ENCODE assay signal across 1 cellular context in the genomic region with DNA sequence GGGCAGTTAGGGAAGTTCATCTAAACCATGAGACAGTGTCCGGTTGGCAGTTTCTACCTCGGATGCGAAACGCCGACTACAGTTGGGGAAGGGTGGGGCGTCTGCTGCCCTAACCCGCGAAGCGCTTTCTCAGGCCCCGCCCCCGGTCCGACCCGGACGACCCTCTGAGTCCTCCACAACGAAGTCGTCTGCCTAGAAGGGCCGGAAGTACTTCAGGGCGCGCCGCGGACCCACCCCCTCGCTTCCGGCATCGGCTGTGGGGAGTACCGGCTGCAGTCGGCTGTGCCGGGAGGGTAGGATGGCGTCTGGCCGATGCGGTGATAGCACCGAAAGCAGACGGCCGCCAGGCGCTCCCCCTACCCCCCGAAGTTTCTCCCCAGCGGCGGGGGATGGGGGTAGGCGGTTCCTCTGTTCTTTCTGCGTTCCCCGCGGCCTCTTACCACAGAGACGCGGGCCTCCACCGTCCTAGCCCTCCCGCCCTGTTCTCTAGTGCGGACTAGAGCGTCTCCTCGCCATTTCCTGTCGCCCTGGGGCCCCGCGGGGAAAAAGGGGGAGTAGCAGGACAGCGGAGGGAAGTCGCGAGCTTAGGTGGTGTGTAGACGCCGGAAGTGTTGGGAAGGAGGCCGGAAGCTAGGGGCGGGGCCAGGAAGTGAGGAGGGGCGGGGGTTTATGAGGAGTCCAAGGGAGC.
TF ChIP-seq lines count a peak whose summit lies in the region.

A gene (plus strand): TSS at position 241 of the 688 bp plus-strand sequence. CDS start 719 bp downstream, outside the sequence.

TF ChIP-seq in K562, 482 proteins besides CTCF, POLR2A, EP300 and RAD21 (continued from another document and continues in another):
- TF ChIP-seq NBN (IDR thresholded peaks at IDR 0.05; ENCODE audit: low read depth) (peak; percentile 55; the same call in 1 of the 2 replicates), MTA2 (IDR thresholded peaks at IDR 0.05; ENCODE audit: low read depth) (no peak), RFX7 (CRISPR knock-in tag; IDR thresholded peaks at IDR 0.05) (no peak), ATF7 (IDR thresholded peaks at IDR 0.05) (peak; percentile 90), THRAP3 (IDR thresholded peaks at IDR 0.05; ENCODE audit: borderline replicate concordance) (peak; percentile 35; the same call in 1 of the 2 replicates), ZNF3 (CRISPR knock-in tag; IDR thresholded peaks at IDR 0.05) (no peak), MAFG (tag; conservative IDR thresholded peaks at IDR 0.05) (no peak), ELF4 (CRISPR knock-in tag; IDR thresholded peaks at IDR 0.05) (no peak), FOXA1 (IDR thresholded peaks at IDR 0.05; ENCODE audit: borderline replicate concordance) (no peak), YY1 (IDR thresholded peaks at IDR 0.05; ENCODE audit: borderline replicate concordance in 1 of 3, control insufficient read depth in 1 of 3, extremely low read depth in 1 of 3, insufficient read depth in 3 of 3, insufficient read length in 1 of 3, insufficient replicate concordance in 2 of 3, low read depth in 1 of 3, low read length in 2 of 3) (peak in 1 of 3 experiments; percentile 66), GTF2F1 (IDR thresholded peaks at IDR 0.05; ENCODE audit: low read depth, low read length) (no peak), RB1 (IDR thresholded peaks at IDR 0.05; ENCODE audit: low read depth) (peak; percentile 74), L3MBTL2 (IDR thresholded peaks at IDR 0.05) (no peak), EWSR1 (IDR thresholded peaks at IDR 0.05; ENCODE audit: borderline replicate concordance, low read depth, partially characterized antibody) (no peak), SP1 (CRISPR knock-in tag; IDR thresholded peaks at IDR 0.05) (peak; percentile 94), SNRNP70 (optimal IDR thresholded peaks at IDR 0.05; ENCODE audit: low read depth, low read length) (no peak), MEF2A (IDR thresholded peaks at IDR 0.05; ENCODE audit: control insufficient read depth, low read depth, low read length) (no peak), MCM7 (IDR thresholded peaks at IDR 0.05) (no peak), CC2D1A (IDR thresholded peaks at IDR 0.05) (peak; percentile 32; the same call in 1 of the 2 replicates), ZZZ3 (IDR thresholded peaks at IDR 0.05) (peak; percentile 97), MEIS2 (IDR thresholded peaks at IDR 0.05; ENCODE audit: partially characterized antibody) (no peak), ZNF561 (CRISPR knock-in tag; conservative IDR thresholded peaks at IDR 0.05) (0 out of 2 replicates have a peak, but pooled peaks have one; percentile 40), MXI1 (IDR thresholded peaks at IDR 0.05; ENCODE audit: low read depth, low read length) (no peak), ZNF717 (CRISPR knock-in tag; IDR thresholded peaks at IDR 0.05) (no peak), TCFL5 (CRISPR knock-in tag; conservative IDR thresholded peaks at IDR 0.05) (no peak), GTF2E2 (tag; IDR thresholded peaks at IDR 0.05) (peak; percentile 87), FOXK2 (conservative IDR thresholded peaks at IDR 0.05 in 1 of 2, IDR thresholded peaks at IDR 0.05 in 1 of 2; ENCODE audit: low read depth in 2 of 2) (peak; percentile 82 to 84), CREB1 (IDR thresholded peaks at IDR 0.05) (peak; percentile 50), CREB1 (CRISPR knock-in tag; IDR thresholded peaks at IDR 0.05) (peak; percentile 78), CHCHD3 (CRISPR knock-in tag; IDR thresholded peaks at IDR 0.05) (peak; percentile 52; the same call in 1 of the 2 replicates), KDM2B (CRISPR knock-in tag; IDR thresholded peaks at IDR 0.05) (no peak), ZC3H8 (IDR thresholded peaks at IDR 0.05) (no peak), TAF1 (IDR thresholded peaks at IDR 0.05; ENCODE audit: control insufficient read depth, extremely low read depth, insufficient read depth, low read length, severe bottlenecking) (peak; percentile 90), CCAR2 (IDR thresholded peaks at IDR 0.05; ENCODE audit: low read depth, low read length) (no peak), ZNF586 (CRISPR knock-in tag; conservative IDR thresholded peaks at IDR 0.05) (no peak), ZNF324 (CRISPR knock-in tag; IDR thresholded peaks at IDR 0.05) (peak; percentile 59; the same call in 1 of the 2 replicates)
- TF ChIP-seq, protein P1, sequence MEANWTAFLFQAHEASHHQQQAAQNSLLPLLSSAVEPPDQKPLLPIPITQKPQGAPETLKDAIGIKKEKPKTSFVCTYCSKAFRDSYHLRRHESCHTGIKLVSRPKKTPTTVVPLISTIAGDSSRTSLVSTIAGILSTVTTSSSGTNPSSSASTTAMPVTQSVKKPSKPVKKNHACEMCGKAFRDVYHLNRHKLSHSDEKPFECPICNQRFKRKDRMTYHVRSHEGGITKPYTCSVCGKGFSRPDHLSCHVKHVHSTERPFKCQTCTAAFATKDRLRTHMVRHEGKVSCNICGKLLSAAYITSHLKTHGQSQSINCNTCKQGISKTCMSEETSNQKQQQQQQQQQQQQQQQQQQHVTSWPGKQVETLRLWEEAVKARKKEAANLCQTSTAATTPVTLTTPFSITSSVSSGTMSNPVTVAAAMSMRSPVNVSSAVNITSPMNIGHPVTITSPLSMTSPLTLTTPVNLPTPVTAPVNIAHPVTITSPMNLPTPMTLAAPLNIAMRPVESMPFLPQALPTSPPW (CRISPR knock-in tag; IDR thresholded peaks at IDR 0.05) = peak; percentile 99
- TF ChIP-seq, protein P2, sequence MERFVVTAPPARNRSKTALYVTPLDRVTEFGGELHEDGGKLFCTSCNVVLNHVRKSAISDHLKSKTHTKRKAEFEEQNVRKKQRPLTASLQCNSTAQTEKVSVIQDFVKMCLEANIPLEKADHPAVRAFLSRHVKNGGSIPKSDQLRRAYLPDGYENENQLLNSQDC (CRISPR knock-in tag; IDR thresholded peaks at IDR 0.05) = peak; percentile 79
- TF ChIP-seq, protein P3, sequence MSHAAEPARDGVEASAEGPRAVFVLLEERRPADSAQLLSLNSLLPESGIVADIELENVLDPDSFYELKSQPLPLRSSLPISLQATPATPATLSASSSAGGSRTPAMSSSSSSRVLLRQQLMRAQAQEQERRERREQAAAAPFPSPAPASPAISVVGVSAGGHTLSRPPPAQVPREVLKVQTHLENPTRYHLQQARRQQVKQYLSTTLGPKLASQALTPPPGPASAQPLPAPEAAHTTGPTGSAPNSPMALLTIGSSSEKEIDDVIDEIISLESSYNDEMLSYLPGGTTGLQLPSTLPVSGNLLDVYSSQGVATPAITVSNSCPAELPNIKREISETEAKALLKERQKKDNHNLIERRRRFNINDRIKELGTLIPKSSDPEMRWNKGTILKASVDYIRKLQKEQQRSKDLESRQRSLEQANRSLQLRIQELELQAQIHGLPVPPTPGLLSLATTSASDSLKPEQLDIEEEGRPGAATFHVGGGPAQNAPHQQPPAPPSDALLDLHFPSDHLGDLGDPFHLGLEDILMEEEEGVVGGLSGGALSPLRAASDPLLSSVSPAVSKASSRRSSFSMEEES (CRISPR knock-in tag; IDR thresholded peaks at IDR 0.05) = no peak; the same call in 1 of the 2 replicates
- TF ChIP-seq, protein P4, sequence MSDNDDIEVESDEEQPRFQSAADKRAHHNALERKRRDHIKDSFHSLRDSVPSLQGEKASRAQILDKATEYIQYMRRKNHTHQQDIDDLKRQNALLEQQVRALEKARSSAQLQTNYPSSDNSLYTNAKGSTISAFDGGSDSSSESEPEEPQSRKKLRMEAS (CRISPR knock-in tag; IDR thresholded peaks at IDR 0.05) = peak; percentile 84; the same call in 1 of the 2 replicates
- TF ChIP-seq, protein P5, sequence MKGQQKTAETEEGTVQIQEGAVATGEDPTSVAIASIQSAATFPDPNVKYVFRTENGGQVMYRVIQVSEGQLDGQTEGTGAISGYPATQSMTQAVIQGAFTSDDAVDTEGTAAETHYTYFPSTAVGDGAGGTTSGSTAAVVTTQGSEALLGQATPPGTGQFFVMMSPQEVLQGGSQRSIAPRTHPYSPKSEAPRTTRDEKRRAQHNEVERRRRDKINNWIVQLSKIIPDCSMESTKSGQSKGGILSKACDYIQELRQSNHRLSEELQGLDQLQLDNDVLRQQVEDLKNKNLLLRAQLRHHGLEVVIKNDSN (CRISPR knock-in tag; IDR thresholded peaks at IDR 0.05) = no peak
- TF ChIP-seq, protein P6, sequence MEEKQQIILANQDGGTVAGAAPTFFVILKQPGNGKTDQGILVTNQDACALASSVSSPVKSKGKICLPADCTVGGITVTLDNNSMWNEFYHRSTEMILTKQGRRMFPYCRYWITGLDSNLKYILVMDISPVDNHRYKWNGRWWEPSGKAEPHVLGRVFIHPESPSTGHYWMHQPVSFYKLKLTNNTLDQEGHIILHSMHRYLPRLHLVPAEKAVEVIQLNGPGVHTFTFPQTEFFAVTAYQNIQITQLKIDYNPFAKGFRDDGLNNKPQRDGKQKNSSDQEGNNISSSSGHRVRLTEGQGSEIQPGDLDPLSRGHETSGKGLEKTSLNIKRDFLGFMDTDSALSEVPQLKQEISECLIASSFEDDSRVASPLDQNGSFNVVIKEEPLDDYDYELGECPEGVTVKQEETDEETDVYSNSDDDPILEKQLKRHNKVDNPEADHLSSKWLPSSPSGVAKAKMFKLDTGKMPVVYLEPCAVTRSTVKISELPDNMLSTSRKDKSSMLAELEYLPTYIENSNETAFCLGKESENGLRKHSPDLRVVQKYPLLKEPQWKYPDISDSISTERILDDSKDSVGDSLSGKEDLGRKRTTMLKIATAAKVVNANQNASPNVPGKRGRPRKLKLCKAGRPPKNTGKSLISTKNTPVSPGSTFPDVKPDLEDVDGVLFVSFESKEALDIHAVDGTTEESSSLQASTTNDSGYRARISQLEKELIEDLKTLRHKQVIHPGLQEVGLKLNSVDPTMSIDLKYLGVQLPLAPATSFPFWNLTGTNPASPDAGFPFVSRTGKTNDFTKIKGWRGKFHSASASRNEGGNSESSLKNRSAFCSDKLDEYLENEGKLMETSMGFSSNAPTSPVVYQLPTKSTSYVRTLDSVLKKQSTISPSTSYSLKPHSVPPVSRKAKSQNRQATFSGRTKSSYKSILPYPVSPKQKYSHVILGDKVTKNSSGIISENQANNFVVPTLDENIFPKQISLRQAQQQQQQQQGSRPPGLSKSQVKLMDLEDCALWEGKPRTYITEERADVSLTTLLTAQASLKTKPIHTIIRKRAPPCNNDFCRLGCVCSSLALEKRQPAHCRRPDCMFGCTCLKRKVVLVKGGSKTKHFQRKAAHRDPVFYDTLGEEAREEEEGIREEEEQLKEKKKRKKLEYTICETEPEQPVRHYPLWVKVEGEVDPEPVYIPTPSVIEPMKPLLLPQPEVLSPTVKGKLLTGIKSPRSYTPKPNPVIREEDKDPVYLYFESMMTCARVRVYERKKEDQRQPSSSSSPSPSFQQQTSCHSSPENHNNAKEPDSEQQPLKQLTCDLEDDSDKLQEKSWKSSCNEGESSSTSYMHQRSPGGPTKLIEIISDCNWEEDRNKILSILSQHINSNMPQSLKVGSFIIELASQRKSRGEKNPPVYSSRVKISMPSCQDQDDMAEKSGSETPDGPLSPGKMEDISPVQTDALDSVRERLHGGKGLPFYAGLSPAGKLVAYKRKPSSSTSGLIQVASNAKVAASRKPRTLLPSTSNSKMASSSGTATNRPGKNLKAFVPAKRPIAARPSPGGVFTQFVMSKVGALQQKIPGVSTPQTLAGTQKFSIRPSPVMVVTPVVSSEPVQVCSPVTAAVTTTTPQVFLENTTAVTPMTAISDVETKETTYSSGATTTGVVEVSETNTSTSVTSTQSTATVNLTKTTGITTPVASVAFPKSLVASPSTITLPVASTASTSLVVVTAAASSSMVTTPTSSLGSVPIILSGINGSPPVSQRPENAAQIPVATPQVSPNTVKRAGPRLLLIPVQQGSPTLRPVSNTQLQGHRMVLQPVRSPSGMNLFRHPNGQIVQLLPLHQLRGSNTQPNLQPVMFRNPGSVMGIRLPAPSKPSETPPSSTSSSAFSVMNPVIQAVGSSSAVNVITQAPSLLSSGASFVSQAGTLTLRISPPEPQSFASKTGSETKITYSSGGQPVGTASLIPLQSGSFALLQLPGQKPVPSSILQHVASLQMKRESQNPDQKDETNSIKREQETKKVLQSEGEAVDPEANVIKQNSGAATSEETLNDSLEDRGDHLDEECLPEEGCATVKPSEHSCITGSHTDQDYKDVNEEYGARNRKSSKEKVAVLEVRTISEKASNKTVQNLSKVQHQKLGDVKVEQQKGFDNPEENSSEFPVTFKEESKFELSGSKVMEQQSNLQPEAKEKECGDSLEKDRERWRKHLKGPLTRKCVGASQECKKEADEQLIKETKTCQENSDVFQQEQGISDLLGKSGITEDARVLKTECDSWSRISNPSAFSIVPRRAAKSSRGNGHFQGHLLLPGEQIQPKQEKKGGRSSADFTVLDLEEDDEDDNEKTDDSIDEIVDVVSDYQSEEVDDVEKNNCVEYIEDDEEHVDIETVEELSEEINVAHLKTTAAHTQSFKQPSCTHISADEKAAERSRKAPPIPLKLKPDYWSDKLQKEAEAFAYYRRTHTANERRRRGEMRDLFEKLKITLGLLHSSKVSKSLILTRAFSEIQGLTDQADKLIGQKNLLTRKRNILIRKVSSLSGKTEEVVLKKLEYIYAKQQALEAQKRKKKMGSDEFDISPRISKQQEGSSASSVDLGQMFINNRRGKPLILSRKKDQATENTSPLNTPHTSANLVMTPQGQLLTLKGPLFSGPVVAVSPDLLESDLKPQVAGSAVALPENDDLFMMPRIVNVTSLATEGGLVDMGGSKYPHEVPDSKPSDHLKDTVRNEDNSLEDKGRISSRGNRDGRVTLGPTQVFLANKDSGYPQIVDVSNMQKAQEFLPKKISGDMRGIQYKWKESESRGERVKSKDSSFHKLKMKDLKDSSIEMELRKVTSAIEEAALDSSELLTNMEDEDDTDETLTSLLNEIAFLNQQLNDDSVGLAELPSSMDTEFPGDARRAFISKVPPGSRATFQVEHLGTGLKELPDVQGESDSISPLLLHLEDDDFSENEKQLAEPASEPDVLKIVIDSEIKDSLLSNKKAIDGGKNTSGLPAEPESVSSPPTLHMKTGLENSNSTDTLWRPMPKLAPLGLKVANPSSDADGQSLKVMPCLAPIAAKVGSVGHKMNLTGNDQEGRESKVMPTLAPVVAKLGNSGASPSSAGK (IDR thresholded peaks at IDR 0.05) = no peak
- TF ChIP-seq, protein P7, sequence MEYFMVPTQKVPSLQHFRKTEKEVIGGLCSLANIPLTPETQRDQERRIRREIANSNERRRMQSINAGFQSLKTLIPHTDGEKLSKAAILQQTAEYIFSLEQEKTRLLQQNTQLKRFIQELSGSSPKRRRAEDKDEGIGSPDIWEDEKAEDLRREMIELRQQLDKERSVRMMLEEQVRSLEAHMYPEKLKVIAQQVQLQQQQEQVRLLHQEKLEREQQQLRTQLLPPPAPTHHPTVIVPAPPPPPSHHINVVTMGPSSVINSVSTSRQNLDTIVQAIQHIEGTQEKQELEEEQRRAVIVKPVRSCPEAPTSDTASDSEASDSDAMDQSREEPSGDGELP (CRISPR knock-in tag; IDR thresholded peaks at IDR 0.05; ENCODE audit: borderline replicate concordance) = peak; percentile 79; the same call in 1 of the 2 replicates
